2 cellular contexts compared by ENCODE assay signal in the genomic region with DNA sequence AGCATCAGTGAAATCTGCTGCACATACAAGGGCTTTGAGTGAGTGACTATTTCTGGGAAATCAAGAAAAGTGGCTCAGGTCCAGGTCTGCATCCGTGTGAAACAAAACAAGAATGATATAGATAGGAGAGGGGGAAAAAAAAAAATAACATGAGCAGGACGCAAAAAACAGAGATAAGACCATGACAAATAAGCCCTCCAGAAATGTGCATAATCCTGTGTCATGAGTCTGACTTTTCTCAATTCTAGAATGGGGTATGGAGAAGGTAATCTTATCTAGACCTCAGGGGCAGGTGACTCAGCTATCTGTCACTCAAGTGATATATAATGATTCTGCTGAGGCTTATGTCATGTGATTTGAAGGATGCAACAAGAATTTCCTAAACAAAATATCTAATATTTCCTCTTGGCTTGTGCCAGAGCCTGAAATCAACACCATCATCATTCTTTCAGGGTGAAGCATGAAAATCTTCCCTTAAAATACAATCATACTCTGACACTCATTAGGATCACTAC.
TF ChIP-seq lines count a peak whose summit lies in the region.

No MANE protein-coding gene starts in this region.

TF ChIP-seq in IMR-90, 13 proteins besides CTCF, POLR2A, EP300 and RAD21:
- TF ChIP-seq, protein P1, sequence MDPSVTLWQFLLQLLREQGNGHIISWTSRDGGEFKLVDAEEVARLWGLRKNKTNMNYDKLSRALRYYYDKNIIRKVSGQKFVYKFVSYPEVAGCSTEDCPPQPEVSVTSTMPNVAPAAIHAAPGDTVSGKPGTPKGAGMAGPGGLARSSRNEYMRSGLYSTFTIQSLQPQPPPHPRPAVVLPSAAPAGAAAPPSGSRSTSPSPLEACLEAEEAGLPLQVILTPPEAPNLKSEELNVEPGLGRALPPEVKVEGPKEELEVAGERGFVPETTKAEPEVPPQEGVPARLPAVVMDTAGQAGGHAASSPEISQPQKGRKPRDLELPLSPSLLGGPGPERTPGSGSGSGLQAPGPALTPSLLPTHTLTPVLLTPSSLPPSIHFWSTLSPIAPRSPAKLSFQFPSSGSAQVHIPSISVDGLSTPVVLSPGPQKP (IDR thresholded peaks at IDR 0.05; ENCODE audit: borderline replicate concordance, low read depth, low read length) = no peak
- TF ChIP-seq CEBPB (IDR thresholded peaks at IDR 0.05; ENCODE audit: low read depth, low read length) (0 out of 2 replicates have a peak, but pooled peaks have one; percentile 5), MXI1 (IDR thresholded peaks at IDR 0.05; ENCODE audit: borderline replicate concordance, low read depth, low read length) (no peak), SMC3 (IDR thresholded peaks at IDR 0.05; ENCODE audit: low read depth, low read length) (no peak), MAZ (IDR thresholded peaks at IDR 0.05; ENCODE audit: borderline replicate concordance, low read depth, low read length) (no peak), MAFK (IDR thresholded peaks at IDR 0.05; ENCODE audit: low read depth, low read length) (no peak), NFE2L2 (IDR thresholded peaks at IDR 0.05; ENCODE audit: low read depth, low read length) (no peak), FOS (IDR thresholded peaks at IDR 0.05; ENCODE audit: low read depth, low read length) (no peak), RFX5 (IDR thresholded peaks at IDR 0.05; ENCODE audit: low read depth, low read length) (no peak), BHLHE40 (IDR thresholded peaks at IDR 0.05; ENCODE audit: low read depth, low read length) (peak; percentile 38; the same call in 1 of the 2 replicates), RCOR1 (IDR thresholded peaks at IDR 0.05; ENCODE audit: insufficient replicate concordance, low read length) (no peak), CHD1 (IDR thresholded peaks at IDR 0.05; ENCODE audit: low read depth, low read length) (no peak)
- TF ChIP-seq, protein P2, sequence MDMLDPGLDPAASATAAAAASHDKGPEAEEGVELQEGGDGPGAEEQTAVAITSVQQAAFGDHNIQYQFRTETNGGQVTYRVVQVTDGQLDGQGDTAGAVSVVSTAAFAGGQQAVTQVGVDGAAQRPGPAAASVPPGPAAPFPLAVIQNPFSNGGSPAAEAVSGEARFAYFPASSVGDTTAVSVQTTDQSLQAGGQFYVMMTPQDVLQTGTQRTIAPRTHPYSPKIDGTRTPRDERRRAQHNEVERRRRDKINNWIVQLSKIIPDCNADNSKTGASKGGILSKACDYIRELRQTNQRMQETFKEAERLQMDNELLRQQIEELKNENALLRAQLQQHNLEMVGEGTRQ (IDR thresholded peaks at IDR 0.05; ENCODE audit: low read depth, low read length) = peak; percentile 27; the same call in 1 of the 2 replicates

TF ChIP-seq in GM12878, 131 proteins besides CTCF, POLR2A, EP300 and RAD21:
- TF ChIP-seq, protein P3, sequence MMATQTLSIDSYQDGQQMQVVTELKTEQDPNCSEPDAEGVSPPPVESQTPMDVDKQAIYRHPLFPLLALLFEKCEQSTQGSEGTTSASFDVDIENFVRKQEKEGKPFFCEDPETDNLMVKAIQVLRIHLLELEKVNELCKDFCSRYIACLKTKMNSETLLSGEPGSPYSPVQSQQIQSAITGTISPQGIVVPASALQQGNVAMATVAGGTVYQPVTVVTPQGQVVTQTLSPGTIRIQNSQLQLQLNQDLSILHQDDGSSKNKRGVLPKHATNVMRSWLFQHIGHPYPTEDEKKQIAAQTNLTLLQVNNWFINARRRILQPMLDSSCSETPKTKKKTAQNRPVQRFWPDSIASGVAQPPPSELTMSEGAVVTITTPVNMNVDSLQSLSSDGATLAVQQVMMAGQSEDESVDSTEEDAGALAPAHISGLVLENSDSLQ (IDR thresholded peaks at IDR 0.05) = 0 out of 2 replicates have a peak, but pooled peaks have one; percentile 16
- no peak for TF ChIP-seq EGR1 (IDR thresholded peaks at IDR 0.05; ENCODE audit: borderline replicate concordance in 1 of 2, low read depth in 2 of 2, low read length in 2 of 2)
TF ChIP-seq in GM12878: peak in this region for 1.
